Comparison of ENCODE assay signal across 1 cellular context in the genomic region with DNA sequence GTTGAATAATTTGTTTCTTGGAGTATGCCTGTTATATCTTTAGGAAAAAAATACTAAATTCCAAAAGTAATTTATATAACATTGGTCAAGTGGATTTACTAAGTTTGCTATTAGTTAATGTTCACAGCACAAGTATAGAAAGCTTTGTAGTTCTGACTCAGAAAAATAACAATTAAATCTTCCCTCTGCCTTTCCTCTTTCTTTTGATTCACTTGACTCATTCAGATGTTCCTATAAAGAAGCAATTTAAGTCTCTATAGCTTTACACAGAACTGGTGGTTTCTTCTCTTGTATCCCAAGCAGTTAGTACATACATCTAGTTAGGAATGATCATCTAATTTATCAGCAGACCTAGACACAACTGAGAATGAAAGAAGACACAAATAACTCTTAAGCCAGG.
TF ChIP-seq lines count a peak whose summit lies in the region.

No MANE protein-coding gene starts in this region.

TF ChIP-seq in endothelial cell of umbilical vein, 7 proteins besides CTCF, POLR2A, EP300 and RAD21:
- TF ChIP-seq GATA2 (IDR thresholded peaks at IDR 0.05; ENCODE audit: insufficient read depth, insufficient read length, low read depth, low read length) (no peak), JUN (IDR thresholded peaks at IDR 0.05; ENCODE audit: borderline replicate concordance, insufficient read depth, insufficient read length, low read depth) (no peak), POLR2AphosphoS5 (IDR thresholded peaks at IDR 0.05; ENCODE audit: insufficient read depth, low read depth, low read length) (no peak), EZH2 (IDR thresholded peaks at IDR 0.05; ENCODE audit: borderline replicate concordance, low read depth, low read length, severe bottlenecking) (no peak), FOS (IDR thresholded peaks at IDR 0.05; ENCODE audit: borderline replicate concordance, insufficient read depth, low read length) (peak; percentile 33)
TF ChIP-seq in endothelial cell of umbilical vein: peak in this region for 1.
